Comparison of ENCODE assay signal across 24 cellular contexts in the genomic region with DNA sequence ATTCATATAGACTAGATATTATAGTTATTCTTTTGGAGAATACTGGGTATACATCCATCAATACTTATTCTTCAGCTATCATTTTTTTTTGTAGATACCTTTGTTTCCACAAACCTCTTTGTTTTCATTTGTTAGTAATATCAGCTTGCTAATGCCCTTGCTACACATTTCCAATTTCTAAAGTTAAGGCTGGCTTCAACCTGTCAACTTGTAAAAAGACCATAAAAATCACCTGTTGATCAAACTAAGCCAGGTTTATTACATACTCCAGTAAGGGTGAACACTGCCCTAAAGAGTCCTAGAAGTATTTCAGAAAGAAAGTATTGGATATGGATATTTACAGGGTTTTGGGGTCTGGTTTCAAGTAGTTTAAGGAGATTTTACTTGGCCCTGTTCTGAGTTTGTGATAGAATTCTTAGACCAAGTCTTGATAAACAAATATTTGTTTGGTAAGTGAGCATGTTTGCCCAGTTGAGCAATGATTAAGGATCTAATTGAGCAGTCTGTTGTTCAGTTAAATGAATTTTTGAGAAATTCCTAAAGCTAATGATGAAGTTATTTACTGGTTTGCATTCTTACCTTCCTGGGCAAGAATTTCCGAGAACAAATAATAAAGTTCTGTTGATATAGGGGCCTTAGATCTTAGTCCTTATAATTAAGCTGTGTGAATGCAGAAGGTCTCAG. TPM values are rescaled to one million over a fixed set of nuclear protein-coding genes. Genes with fewer than 3 reads are reported as not detected.
"Had no signal": no experiment of that assay in that cellular context is flagged by ENCODE, and none has a peak within 500 bp of the region (broad histone marks: within the 10 kb centered on the region; RNA-seq: fewer than 3 reads in every experiment).

No MANE protein-coding gene starts in this region.

- H3K4me1 Mint-ChIP-seq: activated B cell treated with CpG ODN at 0.5 μM for 24 hours; activated CD4-positive, alpha-beta T cell treated with anti-CD3 and anti-CD28 coated beads, Interleukin-2, amount 10 ng/mL, durations not matched to agents 7 days and 5 days had no signal

- ATAC-seq: heart right ventricle, natural killer cell had no signal

- FAIRE-seq: frontal cortex, islet of Langerhans had no signal

- H3K4me1 ChIP-seq: right atrium auricular region had no signal

- H3K27ac ChIP-seq: brain microvascular endothelial cell, epithelial cell of prostate, heart right ventricle, left ventricle myocardium inferior, neutrophil, right atrium auricular region, suprapubic skin had no signal

- H3K27me3 Mint-ChIP-seq: activated B cell treated with CpG ODN at 0.5 μM for 24 hours; activated CD4-positive, alpha-beta T cell treated with anti-CD3 and anti-CD28 coated beads, Interleukin-2, amount 10 ng/mL, durations not matched to agents 7 days and 5 days; activated naive CD8-positive, alpha-beta T cell treated with anti-CD3 and anti-CD28 coated beads for 36 hours; dendritic cell treated with granulocyte-macrophage colony-stimulating factor and Interleukin-4, amounts not matched to agents 40 ng/mL and 50 ng/mL, for 4 days; type B pancreatic cell had no signal

- H3K9me3 ChIP-seq: heart right ventricle, left ventricle myocardium inferior, neutrophil, right atrium auricular region, suprapubic skin had no signal

- H3K36me3 Mint-ChIP-seq: natural killer cell had no signal

- H3K9me3 Mint-ChIP-seq: activated B cell treated with CpG ODN at 0.5 μM for 24 hours; activated CD4-positive, alpha-beta T cell treated with anti-CD3 and anti-CD28 coated beads, Interleukin-2, amount 10 ng/mL, durations not matched to agents 7 days and 5 days; activated naive CD8-positive, alpha-beta T cell treated with anti-CD3 and anti-CD28 coated beads for 36 hours; dendritic cell treated with granulocyte-macrophage colony-stimulating factor and Interleukin-4, amounts not matched to agents 40 ng/mL and 50 ng/mL, for 4 days; natural killer cell; type B pancreatic cell had no signal

- H3K4me3 Mint-ChIP-seq: activated B cell treated with CpG ODN at 0.5 μM for 24 hours; activated CD4-positive, alpha-beta T cell treated with anti-CD3 and anti-CD28 coated beads, Interleukin-2, amount 10 ng/mL, durations not matched to agents 7 days and 5 days; activated naive CD8-positive, alpha-beta T cell treated with anti-CD3 and anti-CD28 coated beads for 36 hours; dendritic cell treated with granulocyte-macrophage colony-stimulating factor and Interleukin-4, amounts not matched to agents 40 ng/mL and 50 ng/mL, for 4 days; natural killer cell; type B pancreatic cell had no signal

- H3K4me3 ChIP-seq: heart right ventricle, left ventricle myocardium inferior, right atrium auricular region, skin epidermis, suprapubic skin had no signal

- H3K27ac Mint-ChIP-seq: activated B cell treated with CpG ODN at 0.5 μM for 24 hours; activated CD4-positive, alpha-beta T cell treated with anti-CD3 and anti-CD28 coated beads, Interleukin-2, amount 10 ng/mL, durations not matched to agents 7 days and 5 days; activated naive CD8-positive, alpha-beta T cell treated with anti-CD3 and anti-CD28 coated beads for 36 hours; dendritic cell treated with granulocyte-macrophage colony-stimulating factor and Interleukin-4, amounts not matched to agents 40 ng/mL and 50 ng/mL, for 4 days; natural killer cell; type B pancreatic cell had no signal

- DNase-seq: activated B cell treated with CpG ODN at 0.5 μM for 24 hours; activated CD4-positive, alpha-beta T cell treated with anti-CD3 and anti-CD28 coated beads, Interleukin-2, amount 10 ng/mL, durations not matched to agents 7 days and 5 days; activated naive CD8-positive, alpha-beta T cell treated with anti-CD3 and anti-CD28 coated beads for 36 hours; anterior cingulate cortex; brain microvascular endothelial cell; cerebellar nuclear complex; heart right ventricle; left ventricle myocardium inferior; mesenchymal stem cell; natural killer cell; posterior cingulate gyrus; stimulated activated CD4-positive, alpha-beta T cell treated with anti-CD3 and anti-CD28 coated beads, Interleukin-4, amount 100 ng/mL, for 4 hours; stimulated activated CD8-positive, alpha-beta memory T cell treated with anti-CD3 and anti-CD28 coated beads, Interleukin-4, amount 100 ng/mL, for 48 hours; stimulated activated naive CD4-positive, alpha-beta T cell treated with Interleukin-2 at 50 U/mL for 16 hours; T-helper 2 cell had no signal

RNA-seq across cellular contexts. Expression of gene LRTM2, which starts 52.8 kb away (rescaled TPM):
- total RNA-seq: activated B cell treated with CpG ODN at 0.5 μM for 24 hours; activated CD4-positive, alpha-beta T cell treated with anti-CD3 and anti-CD28 coated beads, Interleukin-2, amount 10 ng/mL, durations not matched to agents 7 days and 5 days; activated naive CD8-positive, alpha-beta T cell treated with anti-CD3 and anti-CD28 coated beads for 36 hours; heart right ventricle; left ventricle myocardium inferior; natural killer cell; right atrium auricular region had no signal
- polyA plus RNA-seq: heart right ventricle had no signal
